9 cellular contexts compared by ENCODE assay signal in the genomic region with DNA sequence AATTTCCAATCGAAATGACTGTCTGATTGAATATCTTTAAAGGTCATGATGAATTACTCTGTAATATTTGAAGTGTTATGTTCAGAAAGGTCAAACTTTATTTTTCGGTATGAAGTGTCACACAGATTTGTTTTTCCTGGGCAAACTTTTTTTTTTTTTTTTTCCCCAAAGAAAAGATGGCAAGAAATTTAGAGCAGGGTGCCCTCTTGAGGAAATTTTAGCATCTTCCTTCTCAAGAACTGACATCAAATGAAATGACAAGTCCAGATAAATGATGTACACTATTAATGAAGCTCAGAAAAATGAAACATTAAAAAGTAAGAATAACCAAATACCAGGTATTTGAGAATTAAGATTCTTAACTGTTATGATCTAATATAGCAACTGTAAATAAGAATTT.
DNase-seq lines count a peak whose midpoint lies in the region; ATAC-seq and TF ChIP-seq lines count a peak whose summit lies in the region.
"Had no signal": no experiment of that assay in that cellular context is flagged by ENCODE, and none has a peak within 500 bp of the region (broad histone marks: within the 10 kb centered on the region; RNA-seq: fewer than 3 reads in every experiment).

No MANE protein-coding gene starts in this region.

- no peak for ATAC-seq in HG03342 (IDR thresholded peaks at IDR 0.05; ENCODE audit: unreplicated experiment)

- intact Hi-C loops in sigmoid colon (cut with DNase I): loop anchor here (5.0 kb wide), 1 partner anchor 195 kb away; no protein-coding TSS in a partner anchor

- no peaks in the 10 kb centered on the region for H3K27me3 ChIP-seq in sigmoid colon

- TF ChIP-seq CTCF in GM10266 (IDR thresholded peaks at IDR 0.05; ENCODE audit: control insufficient read depth, insufficient read depth, low read depth, missing control alignments) (peak; percentile 27), NB4 (IDR thresholded peaks at IDR 0.05; ENCODE audit: low read depth, low read length) (peak; percentile 12), coronary artery (IDR thresholded peaks at IDR 0.05) (peak; percentile 19), sigmoid colon (IDR thresholded peaks at IDR 0.05) (peak in 1 of 4 experiments; percentile 12)

- peaks cover 0 to 18% (median 0%) of the 10 kb centered on the region in 4 donors for H3K36me3 ChIP-seq in sigmoid colon

- DNase-seq in GM10266 (ENCODE audit: extremely low spot score): no peak
- DNase-seq in NB4 (ENCODE audit: low read depth): peak; percentile 14
- no peak for DNase-seq in coronary artery (ENCODE audit: low spot score)
- peak; percentile 52 for DNase-seq in pons (ENCODE audit: low spot score)
- DNase-seq in NCI-H2029 treated with DMSO at 0.1 percent for 48 hours (lab: John Stamatoyannopoulos, UW): no peak
- no peak for DNase-seq in GOT3 (lab: John Stamatoyannopoulos, UW)
- no peak for DNase-seq in sigmoid colon
- DNase-seq: T-helper 1 cell had no signal

- H3K27ac ChIP-seq in coronary artery (no peak overlapping the region), sigmoid colon (no peak overlapping the region)

- no peak for TF ChIP-seq EP300 in sigmoid colon (IDR thresholded peaks at IDR 0.05)

- H3K4me3 ChIP-seq in NB4 (ENCODE audit: low read depth, low read length): no peak overlapping the region
- H3K4me3 ChIP-seq in coronary artery: no peak overlapping the region
- no peak overlapping the region for H3K4me3 ChIP-seq in sigmoid colon

- TF ChIP-seq POLR2A in NB4 (IDR thresholded peaks at IDR 0.05; ENCODE audit: extremely low read depth, insufficient read length) (no peak), sigmoid colon (IDR thresholded peaks at IDR 0.05) (no peak)

- no peaks in the 10 kb centered on the region for H3K4me1 ChIP-seq in sigmoid colon

- 27 to 39% methylated on average over 2 of the region's 2 CpGs for WGBS in sigmoid colon, 2 donors

- no peaks in the 10 kb centered on the region for H3K9me3 ChIP-seq in sigmoid colon

Comparison
In these comparisons a context has a peak if more than half of its experiments do, and no peak if none do; other contexts are left out.
1. DNase-seq: peak in NB4 (single experiment) and pons (single experiment); none in GM10266 (single experiment), coronary artery (single experiment), NCI-H2029 treated with DMSO at 0.1 percent for 48 hours (single experiment), GOT3 (single experiment) and sigmoid colon (single experiment).